ENCODE assay signal across 8 cellular contexts in genomic region chr7:5694221-5694754, GRCh38.
DNase-seq lines count a peak whose midpoint lies in the region; ATAC-seq and TF ChIP-seq lines count a peak whose summit lies in the region.

No MANE protein-coding gene starts in this region.

- CTCF ChIA-PET in WTC11 (lab: Charles Lee): interaction anchor here (1.0 to 1.4 kb wide), 4 partner anchors 10 to 200 kb away, joined by 3 to 6 read pairs (median 4); no protein-coding TSS in a partner anchor

- ATAC-seq in WTC11: no peak
- ATAC-seq in GM18870 (IDR thresholded peaks at IDR 0.05; ENCODE audit: unreplicated experiment): no peak

- peak overlapping the region; percentile 51 for H3K4me3 ChIP-seq in GM08714 (ENCODE audit: low read length)
- no peak overlapping the region for H3K4me3 ChIP-seq in fibroblast of villous mesenchyme (ENCODE audit: low read depth, low read length)
- H3K4me3 ChIP-seq in skeletal muscle cell (ENCODE audit: low read depth, low read length): no peak overlapping the region

- no peaks in the 10 kb centered on the region for H3K27me3 Mint-ChIP-seq in WTC11 (ENCODE audit: low read depth)

- DNase-seq in WTC11 (ENCODE audit: low spot score) (no peak), fibroblast of villous mesenchyme (ENCODE audit: low read depth) (peak; percentile 99), skeletal muscle cell (ENCODE audit: low read depth) (peak; percentile 81), UCSD-AML1 (lab: John Stamatoyannopoulos, UW; ENCODE audit: unreplicated experiment) (no peak), head of caudate nucleus (no peak)
- DNase-seq in activated CD4-positive, CD25-positive, alpha-beta regulatory T cell (lab: John Stamatoyannopoulos, UW): no peak

- TF ChIP-seq CTCF in WTC11 (IDR thresholded peaks at IDR 0.05): no peak
- no peak for TF ChIP-seq CTCF in fibroblast of villous mesenchyme (IDR thresholded peaks at IDR 0.05; ENCODE audit: insufficient read depth, low read depth, low read length)

- no peaks in the 10 kb centered on the region for H3K9me3 Mint-ChIP-seq in WTC11

- H3K4me1 Mint-ChIP-seq in WTC11: peaks cover 14% of the 10 kb centered on the region

- no peak overlapping the region for H3K4me3 Mint-ChIP-seq in WTC11

- intact Hi-C loops in head of caudate nucleus (cut with DNase I): no loop called here

- H3K27ac Mint-ChIP-seq in WTC11: 0 out of 2 replicates have a peak overlapping the region, but pooled peaks have one; percentile 61

- POLR2A ChIA-PET in WTC11 (lab: Charles Lee): interaction anchor here (0.9 kb wide), 1 partner anchor 9 kb away, joined by 4 read pairs; no protein-coding TSS in a partner anchor

- no peaks in the 10 kb centered on the region for H3K36me3 Mint-ChIP-seq in WTC11

TF ChIP-seq in WTC11, 78 proteins besides CTCF, POLR2A, EP300 and RAD21:
- TF ChIP-seq SMAD3 (CRISPR knock-in tag; IDR thresholded peaks at IDR 0.05; ENCODE audit: borderline replicate concordance) (no peak), RORB (CRISPR knock-in tag; IDR thresholded peaks at IDR 0.05) (no peak)

Comparison
In these comparisons a context has a peak if more than half of its experiments do, and no peak if none do; other contexts are left out.
1. DNase-seq: peak in fibroblast of villous mesenchyme (single experiment) and skeletal muscle cell (single experiment); none in WTC11 (single experiment), UCSD-AML1 (single experiment), head of caudate nucleus (0 of 42) and activated CD4-positive, CD25-positive, alpha-beta regulatory T cell (0 of 4).